In the genomic region with DNA sequence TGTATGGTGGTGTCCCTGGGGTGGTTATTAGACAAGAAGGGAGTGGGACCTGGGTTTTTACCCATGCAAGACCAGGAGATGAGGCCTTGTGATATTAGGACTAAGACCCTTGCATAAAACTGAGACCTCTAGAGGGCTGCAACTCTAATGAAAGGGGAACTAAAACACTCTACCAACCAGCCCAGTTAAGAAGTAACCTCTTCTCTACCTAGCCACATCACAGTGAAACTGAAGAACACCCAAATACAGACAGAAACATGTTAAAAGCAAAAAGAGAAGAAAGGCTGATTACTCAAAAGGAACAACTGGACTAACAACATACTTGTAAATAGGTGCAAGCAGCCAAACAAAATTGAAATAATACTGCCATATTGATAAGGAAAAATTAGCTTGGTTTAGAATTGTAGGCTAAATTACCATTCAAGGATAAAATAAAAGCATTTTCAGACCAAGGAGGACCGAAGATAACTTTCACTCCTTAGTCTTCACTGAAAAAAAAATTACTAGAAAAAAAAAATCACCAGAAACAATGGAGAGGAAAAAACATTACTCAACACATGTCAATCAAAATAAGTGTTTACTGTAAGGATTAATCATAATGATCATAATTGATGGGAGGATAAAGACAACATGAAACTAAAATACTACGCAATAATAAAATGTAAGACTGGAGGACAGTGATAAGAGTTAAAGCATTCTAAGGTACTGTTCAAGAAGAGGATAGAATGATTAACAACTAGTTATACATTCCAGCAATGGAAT, we compare ENCODE assay signal across 12 cellular contexts.
A peak's percentile ranks its signal among the peaks of the same experiment; 100 is the strongest.
DNase-seq lines count a peak whose midpoint lies in the region; ATAC-seq and TF ChIP-seq lines count a peak whose summit lies in the region.
"Had no signal": no experiment of that assay in that cellular context is flagged by ENCODE, and none has a peak within 500 bp of the region (broad histone marks: within the 10 kb centered on the region; RNA-seq: fewer than 3 reads in every experiment).

No MANE protein-coding gene starts in this region.

- ATAC-seq in HG02610 (IDR thresholded peaks at IDR 0.05; ENCODE audit: unreplicated experiment) (peak; percentile 93), HG03457 (IDR thresholded peaks at IDR 0.05; ENCODE audit: unreplicated experiment) (peak; percentile 79)

- no peak overlapping the region for H3K4me3 ChIP-seq in GM12864 (ENCODE audit: low read depth, low read length)
- H3K4me3 ChIP-seq: neural progenitor cell, testis had no signal

- DNase-seq in GM12864 (ENCODE audit: low read depth) = peak; percentile 74
- peak; percentile 23 for DNase-seq in GM19238 (ENCODE audit: insufficient read length, low spot score)
- no peak for DNase-seq in NCI-H446 (lab: John Stamatoyannopoulos, UW)
- no peak for DNase-seq in NCI-H446 treated with DMSO at 0.1 percent for 48 hours (lab: John Stamatoyannopoulos, UW)
- no peak for DNase-seq in NCI-H1930 (lab: John Stamatoyannopoulos, UW)
- DNase-seq in GOT3 (lab: John Stamatoyannopoulos, UW) = no peak
- DNase-seq: NCI-H2081; stimulated activated CD4-positive, alpha-beta T cell treated with anti-CD3 and anti-CD28 coated beads, Interleukin-1b, Interleukin-23, amount 100 ng/mL, for 48 hours; testis had no signal

- TF ChIP-seq CTCF in GM12864 (IDR thresholded peaks at IDR 0.05; ENCODE audit: low read depth, low read length, missing control alignments) = peak; percentile 21

Comparison
In these comparisons a context has a peak if more than half of its experiments do, and no peak if none do; other contexts are left out.
1. DNase-seq: peak in GM12864 (single experiment) and GM19238 (single experiment); none in NCI-H446 (0 of 2), NCI-H446 treated with DMSO at 0.1 percent for 48 hours (single experiment), NCI-H1930 (0 of 2) and GOT3 (single experiment).